Comparison of ENCODE assay signal across 12 cellular contexts in genomic region chr14:76138758-76139723, GRCh38. TPM values are rescaled to one million over a fixed set of nuclear protein-coding genes. Genes with fewer than 3 reads are reported as not detected.
DNase-seq lines count a peak whose midpoint lies in the region; ATAC-seq and TF ChIP-seq lines count a peak whose summit lies in the region.
"Had no signal": no experiment of that assay in that cellular context is flagged by ENCODE, and none has a peak within 500 bp of the region (broad histone marks: within the 10 kb centered on the region; RNA-seq: fewer than 3 reads in every experiment).

No MANE protein-coding gene starts in this region.

- peaks cover 0 to 5% of the 10 kb centered on the region in 2 donors for H3K9me3 ChIP-seq in ascending aorta

- no peaks in the 10 kb centered on the region for H3K79me2 ChIP-seq in GM23338 (replicated peaks; ENCODE audit: insufficient read depth)

- H3K4me2 ChIP-seq in GM23338: peak overlapping the region; percentile 93

- no peaks in the 10 kb centered on the region for H3K36me3 ChIP-seq in GM23338 (ENCODE audit: insufficient read depth)
- H3K36me3 ChIP-seq in ascending aorta: no peaks in the 10 kb centered on the region

- peak overlapping the region; percentile 96 for H2AFZ ChIP-seq in GM23338

- ATAC-seq in GM23338 (peak; percentile 89), GM19452 (IDR thresholded peaks at IDR 0.05; ENCODE audit: unreplicated experiment) (no peak), HG02981 (IDR thresholded peaks at IDR 0.05; ENCODE audit: unreplicated experiment) (no peak), HG02973 (IDR thresholded peaks at IDR 0.05; ENCODE audit: unreplicated experiment) (no peak)

- H4K20me1 ChIP-seq in GM23338 (replicated peaks; ENCODE audit: insufficient read depth): peaks cover 3% of the 10 kb centered on the region; the same call in 1 of the 2 replicates

- no peaks in the 10 kb centered on the region for H3K9me2 ChIP-seq in GM23338 (ENCODE audit: insufficient read depth)

- peak overlapping the region; percentile 73 for H3K4me3 Mint-ChIP-seq in GM23338

- H3K36me3 Mint-ChIP-seq in GM23338 (ENCODE audit: low read depth): no peaks in the 10 kb centered on the region

- TF ChIP-seq CTCF in GM23338 (conservative IDR thresholded peaks at IDR 0.05; ENCODE audit: low read depth in 2 of 2) (no peak), ascending aorta (IDR thresholded peaks at IDR 0.05) (no peak)

- peaks cover 24% of the 10 kb centered on the region for H3K4me1 ChIP-seq in GM23338 (ENCODE audit: insufficient read depth)
- no peaks in the 10 kb centered on the region for H3K4me1 ChIP-seq in ascending aorta

- 0 out of 2 replicates have a peak, but pooled peaks cover 7% of the 10 kb centered on the region for H3F3A ChIP-seq in GM23338 (replicated peaks; ENCODE audit: low read depth)

- H3K27me3 Mint-ChIP-seq in GM23338 (ENCODE audit: insufficient read depth, low read depth, poor library complexity): peaks cover 42% of the 10 kb centered on the region

- no peak overlapping the region for H3K27ac ChIP-seq in GM23338 (ENCODE audit: low read depth)
- H3K27ac ChIP-seq in ascending aorta: no peak overlapping the region
- H3K27ac ChIP-seq: skin epidermis had no signal

- peak overlapping the region; percentile 84 for H3K4me3 ChIP-seq in GM23338
- H3K4me3 ChIP-seq in ascending aorta: peak overlapping the region; percentile 30 to 51
- peak overlapping the region; percentile 47 for H3K4me3 ChIP-seq in iPS-11a (ENCODE audit: low read depth, low read length)

- DNase-seq in GM23338 (ENCODE audit: low spot score) (peak; percentile 82), ascending aorta (ENCODE audit: low spot score in 2 of 2) (no peak), retina (peak; percentile 69), hepatic stellate cell (ENCODE audit: low spot score) (no peak)
- DNase-seq: activated T-cell treated with anti-CD3 and anti-CD28 coated beads, Interleukin-2, amount 50 U/mL, for 48 hours; cerebellar nuclear complex; T1000 had no signal

- H3K9me3 Mint-ChIP-seq in GM23338: peaks cover 7% of the 10 kb centered on the region; the same call in 2 of the 3 replicates

- H3K27ac Mint-ChIP-seq in GM23338: no peak overlapping the region

- intact Hi-C loops in ascending aorta (cut with DNase I): no loop called here

- peaks cover 31% of the 10 kb centered on the region; the same call in 2 of the 3 replicates for H3K4me1 Mint-ChIP-seq in GM23338

- H3K27me3 ChIP-seq in GM23338 (ENCODE audit: insufficient read depth) (peaks cover 80% of the 10 kb centered on the region), ascending aorta (no peaks in the 10 kb centered on the region)

TF ChIP-seq in GM23338, 12 proteins besides CTCF, POLR2A, EP300 and RAD21:
- TF ChIP-seq REST (IDR thresholded peaks at IDR 0.05; ENCODE audit: unreplicated experiment) (no peak), EZH2 (IDR thresholded peaks at IDR 0.05; ENCODE audit: low read depth, unreplicated experiment) (peak; percentile 50)

RNA-seq across cellular contexts. Expression of gene GPATCH2L, which starts 12.7 kb away (rescaled TPM):
- total RNA-seq in GM23338 (2014; rRNA removed; shearing (Covaris generic)): 71.0 and 94.4 TPM in 2 replicates
- 16.8 and 19.6 TPM in 2 replicates for polyA plus RNA-seq in GM23338 (2016; fragmentation: Nextera tagmentation; extraction: Ambion mirVana)
- 40.3 TPM for total RNA-seq in ascending aorta

Comparison
In these comparisons a context has a peak if more than half of its experiments do, and no peak if none do; other contexts are left out.
1. DNase-seq: peak in GM23338 (single experiment) and retina (single experiment); none in ascending aorta (0 of 2) and hepatic stellate cell (single experiment).
2. Peak in every context shown above with its lines, with median percentiles within 50 percentile points of each other: H3K4me3 ChIP-seq.